In the genomic region with DNA sequence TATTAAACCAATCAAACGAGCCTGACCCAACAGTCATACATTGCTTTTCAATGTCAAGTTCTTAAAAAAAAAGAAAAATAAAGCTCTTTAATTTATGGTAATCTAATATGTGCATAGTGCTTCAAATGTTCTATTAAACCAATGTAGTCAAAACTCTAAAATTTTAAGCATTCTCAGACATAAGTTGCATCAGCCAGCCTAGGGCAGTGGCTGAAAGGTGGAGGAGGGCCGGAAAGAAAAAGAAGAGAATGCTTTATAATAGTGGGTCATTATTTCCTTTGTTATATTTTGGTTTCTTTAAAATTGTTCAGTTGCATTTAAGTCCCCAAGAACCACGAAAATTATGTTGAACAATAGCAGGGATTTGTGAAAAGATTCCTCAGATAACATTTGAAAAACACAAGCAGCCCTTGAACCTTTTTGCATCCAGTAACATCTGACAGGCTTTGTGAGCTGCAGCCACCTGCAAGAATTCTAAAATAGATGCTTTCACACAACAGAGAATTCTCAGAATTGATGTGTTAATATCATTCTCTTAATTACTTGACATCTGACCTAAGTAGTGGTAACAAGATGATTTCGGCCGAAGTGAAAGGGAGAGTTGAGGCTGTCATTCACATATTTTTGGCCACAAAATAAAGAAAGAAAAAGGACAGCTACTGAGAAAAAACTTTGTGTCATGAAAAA, we compare ENCODE assay signal across 21 cellular contexts.
"Had no signal": no experiment of that assay in that cellular context is flagged by ENCODE, and none has a peak within 500 bp of the region (broad histone marks: within the 10 kb centered on the region; RNA-seq: fewer than 3 reads in every experiment).

No MANE protein-coding gene starts in this region.

- H3K9me3 Mint-ChIP-seq: activated B cell treated with CpG ODN at 0.5 μM for 24 hours; activated CD8-positive, alpha-beta T cell treated with anti-CD3 and anti-CD28 coated beads for 36 hours; activated naive CD8-positive, alpha-beta T cell treated with anti-CD3 and anti-CD28 coated beads, Interleukin-2, amount 50 U/mL, for 24 hours; activated T-cell treated with anti-CD3 and anti-CD28 coated beads, Interleukin-2, amount 50 U/mL, for 24 hours; T-helper 2 cell treated with Interferon-gamma antibody and Interleukin-4, amounts not matched to agents 5 μg/mL and 100 μg/mL, for 36 hours had no signal

- H3K4me1 ChIP-seq: breast epithelium, gastrocnemius medialis, left ventricle myocardium inferior, prostate gland, right atrium auricular region, tibial artery had no signal

- H3K4me3 ChIP-seq: breast epithelium, gastrocnemius medialis, left ventricle myocardium inferior, prostate gland, right atrium auricular region, tibial artery had no signal

- H3K27ac Mint-ChIP-seq: activated B cell treated with CpG ODN at 0.5 μM for 24 hours; activated CD8-positive, alpha-beta T cell treated with anti-CD3 and anti-CD28 coated beads for 36 hours; activated naive CD4-positive, alpha-beta T cell treated with anti-CD3 and anti-CD28 coated beads, Interleukin-2, amount 10 ng/mL, durations not matched to agents 7 days and 5 days; activated naive CD8-positive, alpha-beta T cell treated with anti-CD3 and anti-CD28 coated beads, Interleukin-2, amount 50 U/mL, for 24 hours; activated T-cell treated with anti-CD3 and anti-CD28 coated beads, Interleukin-2, amount 50 U/mL, for 24 hours; T-helper 2 cell treated with Interferon-gamma antibody and Interleukin-4, amounts not matched to agents 5 μg/mL and 100 μg/mL, for 36 hours had no signal

- H3K4me1 Mint-ChIP-seq: activated B cell treated with CpG ODN at 0.5 μM for 24 hours; activated naive CD4-positive, alpha-beta T cell treated with anti-CD3 and anti-CD28 coated beads, Interleukin-2, amount 10 ng/mL, durations not matched to agents 7 days and 5 days; activated naive CD8-positive, alpha-beta T cell treated with anti-CD3 and anti-CD28 coated beads, Interleukin-2, amount 50 U/mL, for 24 hours had no signal

- H3K4me3 Mint-ChIP-seq: activated B cell treated with CpG ODN at 0.5 μM for 24 hours; activated CD8-positive, alpha-beta T cell treated with anti-CD3 and anti-CD28 coated beads for 36 hours; activated naive CD4-positive, alpha-beta T cell treated with anti-CD3 and anti-CD28 coated beads, Interleukin-2, amount 10 ng/mL, durations not matched to agents 7 days and 5 days; activated naive CD8-positive, alpha-beta T cell treated with anti-CD3 and anti-CD28 coated beads, Interleukin-2, amount 50 U/mL, for 24 hours; activated T-cell treated with anti-CD3 and anti-CD28 coated beads, Interleukin-2, amount 50 U/mL, for 24 hours; T-helper 2 cell treated with Interferon-gamma antibody and Interleukin-4, amounts not matched to agents 5 μg/mL and 100 μg/mL, for 36 hours had no signal

- H3K27ac ChIP-seq: breast epithelium, gastrocnemius medialis, left ventricle myocardium inferior, prostate gland, right atrium auricular region, tibial artery had no signal

- DNase-seq: activated B cell treated with CpG ODN at 0.5 μM for 24 hours; activated CD4-positive, alpha-beta T cell treated with anti-CD3 and anti-CD28 coated beads for 4 hours; activated CD8-positive, alpha-beta T cell treated with anti-CD3 and anti-CD28 coated beads for 36 hours; activated naive CD4-positive, alpha-beta T cell treated with anti-CD3 and anti-CD28 coated beads, Interleukin-2, amount 10 ng/mL, durations not matched to agents 7 days and 5 days; activated naive CD8-positive, alpha-beta T cell treated with anti-CD3 and anti-CD28 coated beads, Interleukin-2, amount 50 U/mL, for 24 hours; activated T-cell treated with anti-CD3 and anti-CD28 coated beads, Interleukin-2, amount 50 U/mL, for 24 hours; aorta; cortex of kidney; effector CD4-positive, alpha-beta T cell; gastrocnemius medialis; head of caudate nucleus; stimulated activated CD4-positive, alpha-beta T cell treated with anti-CD3 and anti-CD28 coated beads, Interleukin-12 subunit alpha, Interleukin-12 subunit beta, amount 100 ng/mL, for 4 hours; stimulated activated CD4-positive, alpha-beta T cell treated with anti-CD3 and anti-CD28 coated beads, Interleukin-1b, Interleukin-23, amount 100 ng/mL, for 48 hours; stimulated activated naive CD8-positive, alpha-beta T cell treated with anti-CD3 and anti-CD28 coated beads, Interleukin-15, Interleukin-2, amounts not matched to agents 100 U/mL and 50 U/mL, for 24 hours; substantia nigra; tibial artery had no signal

- H3K36me3 ChIP-seq: breast epithelium, gastrocnemius medialis, left ventricle myocardium inferior, prostate gland, right atrium auricular region, tibial artery had no signal

- H3K36me3 Mint-ChIP-seq: activated naive CD4-positive, alpha-beta T cell treated with anti-CD3 and anti-CD28 coated beads, Interleukin-2, amount 10 ng/mL, durations not matched to agents 7 days and 5 days had no signal

- H3K9me3 ChIP-seq: breast epithelium, gastrocnemius medialis, left ventricle myocardium inferior, prostate gland, right atrium auricular region, tibial artery had no signal

- H3K27me3 ChIP-seq: breast epithelium, gastrocnemius medialis, right atrium auricular region, tibial artery had no signal
